In genomic region chr7:5598261-5598761, GRCh38 we compare ENCODE assay signal across 10 cellular contexts. TPM values are rescaled to one million over a fixed set of nuclear protein-coding genes. Genes with fewer than 3 reads are reported as not detected.
DNase-seq lines count a peak whose midpoint lies in the region; TF ChIP-seq lines count a peak whose summit lies in the region.
"Had no signal": no experiment of that assay in that cellular context is flagged by ENCODE, and none has a peak within 500 bp of the region (broad histone marks: within the 10 kb centered on the region; RNA-seq: fewer than 3 reads in every experiment).

No MANE protein-coding gene starts in this region.

- POLR2A ChIA-PET in GM10248 (lab: Yijun Ruan, JAX): interaction anchor here (0.6 kb wide), 1 partner anchor 12 kb away, joined by 7 read pairs; no protein-coding TSS in a partner anchor

- peaks cover 33% of the 10 kb centered on the region; the same call in 1 of the 2 replicates for H3K4me1 ChIP-seq in ES-I3 (ENCODE audit: insufficient read depth, low read length)

- H3K36me3 Mint-ChIP-seq in endothelial cell (ENCODE audit: low read depth, unreplicated experiment) (peaks cover 40% of the 10 kb centered on the region), progenitor cell of endocrine pancreas (ENCODE audit: insufficient read depth) (peaks cover 9% of the 10 kb centered on the region)

- H3K36me3 ChIP-seq in ES-I3 (ENCODE audit: insufficient read depth, low read length): 0 out of 2 replicates have a peak, but pooled peaks cover 9% of the 10 kb centered on the region
- H3K36me3 ChIP-seq: Peyer's patch had no signal

- H3K9ac ChIP-seq in ES-I3 (ENCODE audit: low read depth, low read length): peak overlapping the region; percentile 14; the same call in 1 of the 2 replicates

- H3K27ac Mint-ChIP-seq in endothelial cell (ENCODE audit: unreplicated experiment) (peak overlapping the region; percentile 88), progenitor cell of endocrine pancreas (peak overlapping the region; percentile 92)

- TF ChIP-seq CTCF in endothelial cell (IDR thresholded peaks at IDR 0.05; ENCODE audit: unreplicated experiment) (no peak), progenitor cell of endocrine pancreas (IDR thresholded peaks at IDR 0.05; ENCODE audit: unreplicated experiment) (no peak), GM10248 (IDR thresholded peaks at IDR 0.05; ENCODE audit: control extremely low read depth, extremely low read depth, low read depth, missing control alignments) (no peak)

- CTCF ChIA-PET in GM10248 (lab: Yijun Ruan, JAX): interaction anchor here (1.2 kb wide), 1 partner anchor 38 kb away, joined by 3 read pairs; no protein-coding TSS in a partner anchor

- no peaks in the 10 kb centered on the region for H3K9me3 Mint-ChIP-seq in endothelial cell (ENCODE audit: unreplicated experiment)
- no peaks in the 10 kb centered on the region for H3K9me3 Mint-ChIP-seq in progenitor cell of endocrine pancreas (ENCODE audit: low read depth)

- H3K4me1 Mint-ChIP-seq in endothelial cell (ENCODE audit: unreplicated experiment) (peaks cover 50% of the 10 kb centered on the region), progenitor cell of endocrine pancreas (ENCODE audit: low read depth) (peaks cover 24% of the 10 kb centered on the region)

- DNase-seq in NCI-H82 treated with DMSO at 0.1 percent for 48 hours (lab: John Stamatoyannopoulos, UW; ENCODE audit: unreplicated experiment) (peak; percentile 69), endothelial cell (ENCODE audit: low spot score) (no peak), progenitor cell of endocrine pancreas (ENCODE audit: low spot score, unreplicated experiment) (no peak), hippocampal formation (lab: John Stamatoyannopoulos, UW) (no peak), UCSD-AML1 (lab: John Stamatoyannopoulos, UW; ENCODE audit: unreplicated experiment) (no peak), NCI-H2107 (lab: John Stamatoyannopoulos, UW) (no peak), GM10248 (ENCODE audit: extremely low spot score) (no peak)
- DNase-seq: activated CD4-positive, alpha-beta T cell treated with anti-CD3 and anti-CD28 coated beads for 48 hours had no signal

- peaks cover 32% of the 10 kb centered on the region for H3K27me3 Mint-ChIP-seq in endothelial cell (ENCODE audit: unreplicated experiment)
- H3K27me3 Mint-ChIP-seq in progenitor cell of endocrine pancreas: no peaks in the 10 kb centered on the region

- no peaks in the 10 kb centered on the region for H3K9me3 ChIP-seq in ES-I3 (ENCODE audit: control insufficient read depth, insufficient read depth, low read length)
- H3K9me3 ChIP-seq: Peyer's patch had no signal

- H3K4me3 Mint-ChIP-seq in endothelial cell (ENCODE audit: unreplicated experiment) (peak overlapping the region; percentile 89), progenitor cell of endocrine pancreas (ENCODE audit: low read depth) (peak overlapping the region; percentile 7)

RNA-seq across cellular contexts. Expression of gene FSCN1, which starts 5.7 kb away (rescaled TPM):
- total RNA-seq in endothelial cell (ENCODE audit: unreplicated experiment): 1,785 TPM
- 212 and 216 TPM in 2 replicates for total RNA-seq in progenitor cell of endocrine pancreas
